11 cellular contexts compared by ENCODE assay signal in the genomic region with DNA sequence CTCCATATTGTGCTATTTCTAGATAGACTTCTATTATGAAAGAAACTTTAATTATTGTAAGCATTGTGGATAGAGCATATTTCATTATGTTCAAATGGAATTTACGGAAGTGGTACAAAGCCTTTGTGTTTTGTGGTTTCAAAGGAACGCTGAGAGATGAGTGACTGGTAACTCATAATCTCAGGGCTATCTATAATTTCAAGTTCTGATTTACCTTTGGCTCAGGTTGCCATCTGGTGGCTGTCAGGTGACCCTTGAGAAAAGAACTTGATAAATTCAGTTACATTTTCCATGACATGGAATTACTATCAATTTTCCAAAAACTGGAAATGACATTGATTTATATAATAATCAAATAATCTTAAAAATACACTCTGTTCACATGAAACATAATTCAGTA. TPM values are rescaled to one million over a fixed set of nuclear protein-coding genes. Genes with fewer than 3 reads are reported as not detected.
A peak's percentile ranks its signal among the peaks of the same experiment; 100 is the strongest.
DNase-seq lines count a peak whose midpoint lies in the region; ATAC-seq, FAIRE-seq and TF ChIP-seq lines count a peak whose summit lies in the region.
"Had no signal": no experiment of that assay in that cellular context is flagged by ENCODE, and none has a peak within 500 bp of the region (broad histone marks: within the 10 kb centered on the region; RNA-seq: fewer than 3 reads in every experiment).

No MANE protein-coding gene starts in this region.

- SMC1A ChIA-PET in GM12878 (lab: Charles Lee; ENCODE audit: uncharacterized antibody, unreplicated experiment), result no interaction called here

- H3K9me3 ChIP-seq in GM12878 (replicated peaks; ENCODE audit: control insufficient read depth, insufficient read depth, low read length), result no peaks in the 10 kb centered on the region

- no peak overlapping the region for H3K27ac ChIP-seq in GM12878 (ENCODE audit: control insufficient read depth, insufficient read depth)
- H3K27ac ChIP-seq: skin epidermis had no signal

- H3K9ac ChIP-seq in GM12878 (ENCODE audit: control insufficient read depth, insufficient read depth, low read length), result no peak overlapping the region

- 0 out of 2 replicates have a peak, but pooled peaks have one; percentile 6 for TF ChIP-seq CTCF in GM12874 (IDR thresholded peaks at IDR 0.05; ENCODE audit: insufficient read depth, low read depth, low read length)
- peak; percentile 12 to 30 (median 16); a peak in 2 of 6 replicates for TF ChIP-seq CTCF in GM12878 (IDR thresholded peaks at IDR 0.05 in 2 of 3, conservative IDR thresholded peaks at IDR 0.05 in 1 of 3; ENCODE audit: control insufficient read depth in 2 of 3, extremely low read depth in 1 of 3, insufficient read depth in 1 of 3, low read depth in 3 of 3, low read length in 3 of 3)

- in situ Hi-C loops in GM12878 (cut with MboI), result no loop called here

- H3K36me3 Mint-ChIP-seq in activated CD8-positive, alpha-beta T cell treated with anti-CD3 and anti-CD28 coated beads, Interleukin-2, amount 10 ng/mL, durations not matched to agents 7 days and 5 days (ENCODE audit: low read depth), result no peaks in the 10 kb centered on the region
- no peaks in the 10 kb centered on the region for H3K36me3 Mint-ChIP-seq in T-cell
- H3K36me3 Mint-ChIP-seq: CD8-positive, alpha-beta T cell; naive thymus-derived CD4-positive, alpha-beta T cell had no signal

- no peaks in the 10 kb centered on the region for H3K4me1 ChIP-seq in GM12878 (ENCODE audit: control insufficient read depth, insufficient read depth, low read length)

- no peaks in the 10 kb centered on the region for H3K36me3 ChIP-seq in GM12878 (ENCODE audit: control insufficient read depth in 2 of 2, insufficient read depth in 2 of 2, low read length in 1 of 2)

- no peak for TF ChIP-seq EP300 in GM12878 (IDR thresholded peaks at IDR 0.05; ENCODE audit: borderline replicate concordance in 1 of 2, control insufficient read depth in 1 of 2, low read depth in 2 of 2, low read length in 2 of 2)

- FAIRE-seq in GM12878 (lab: Jason Lieb, UNC), result no peak

- H3K27me3 ChIP-seq in GM12878 (replicated peaks in 1 of 2; ENCODE audit: control insufficient read depth in 2 of 2, insufficient read depth in 2 of 2, low read length in 1 of 2), result no peaks in the 10 kb centered on the region

- 10% methylated on average over 2 of the region's 2 CpGs for whole genome bisulfite sequencing in GM12878 (ENCODE audit: insufficient coverage, insufficient replicate concordance, low lambda C conversion rate, missing lambda C conversion rate)

- no peak overlapping the region for H3K27ac Mint-ChIP-seq in activated CD8-positive, alpha-beta T cell treated with anti-CD3 and anti-CD28 coated beads, Interleukin-2, amount 10 ng/mL, durations not matched to agents 7 days and 5 days
- no peak overlapping the region for H3K27ac Mint-ChIP-seq in T-cell
- H3K27ac Mint-ChIP-seq: CD8-positive, alpha-beta T cell; naive thymus-derived CD4-positive, alpha-beta T cell had no signal

- no peaks in the 10 kb centered on the region for H3K4me1 Mint-ChIP-seq in activated CD8-positive, alpha-beta T cell treated with anti-CD3 and anti-CD28 coated beads, Interleukin-2, amount 10 ng/mL, durations not matched to agents 7 days and 5 days (ENCODE audit: low read depth)
- no peaks in the 10 kb centered on the region for H3K4me1 Mint-ChIP-seq in T-cell
- H3K4me1 Mint-ChIP-seq: naive thymus-derived CD4-positive, alpha-beta T cell had no signal

- intact Hi-C loops in GM12878 (cut with micrococcal nuclease; ENCODE audit: unreplicated experiment), result loop anchor here (5.0 kb wide), 1 partner anchor 1131 kb away; no protein-coding TSS in a partner anchor

- no peaks in the 10 kb centered on the region for H3K9me3 Mint-ChIP-seq in activated CD8-positive, alpha-beta T cell treated with anti-CD3 and anti-CD28 coated beads, Interleukin-2, amount 10 ng/mL, durations not matched to agents 7 days and 5 days (ENCODE audit: insufficient read depth)
- H3K9me3 Mint-ChIP-seq in T-cell, result no peaks in the 10 kb centered on the region
- H3K9me3 Mint-ChIP-seq: CD8-positive, alpha-beta T cell; naive thymus-derived CD4-positive, alpha-beta T cell had no signal

- H2AFZ ChIP-seq in GM12878 (ENCODE audit: control insufficient read depth, low read depth, low read length), result no peak overlapping the region

- ATAC-seq in GM12878 (peak; percentile 38; the same call in 1 of the 3 replicates), T-cell (replicated peaks in 1 of 4) (no peak)
- ATAC-seq in activated CD8-positive, alpha-beta T cell treated with anti-CD3 and anti-CD28 coated beads, Interleukin-2, amount 10 ng/mL, durations not matched to agents 7 days and 5 days, result no peak
- ATAC-seq: CD8-positive, alpha-beta T cell; naive thymus-derived CD4-positive, alpha-beta T cell had no signal

- POLR2A ChIA-PET in GM12878 (lab: Charles Lee), result no interaction called here
- POLR2A ChIA-PET in activated CD8-positive, alpha-beta T cell treated with anti-CD3 and anti-CD28 coated beads, Interleukin-2, amount 10 ng/mL, durations not matched to agents 7 days and 5 days (lab: Charles Lee), result no interaction called here
- POLR2A ChIA-PET in T-cell (lab: Charles Lee), result no interaction called here

- RAD21 ChIA-PET in GM12878 (lab: Charles Lee; ENCODE audit: unreplicated experiment), result no interaction called here

- TF ChIP-seq RAD21 in GM12878 (IDR thresholded peaks at IDR 0.05; ENCODE audit: insufficient read depth, low read depth, low read length), result peak; percentile 54

- no peak overlapping the region for H3K4me2 ChIP-seq in GM12878 (ENCODE audit: control insufficient read depth, insufficient read depth)

- no peak overlapping the region for H3K4me3 ChIP-seq in GM12878
- H3K4me3 ChIP-seq: skin epidermis had no signal

- CTCF ChIA-PET in GM12878 (lab: Yijun Ruan, JAX), result no interaction called here
- CTCF ChIA-PET in activated CD8-positive, alpha-beta T cell treated with anti-CD3 and anti-CD28 coated beads, Interleukin-2, amount 10 ng/mL, durations not matched to agents 7 days and 5 days (lab: Charles Lee), result no interaction called here
- CTCF ChIA-PET in T-cell (lab: Charles Lee), result no interaction called here

- no peak overlapping the region for H3K4me3 Mint-ChIP-seq in activated CD8-positive, alpha-beta T cell treated with anti-CD3 and anti-CD28 coated beads, Interleukin-2, amount 10 ng/mL, durations not matched to agents 7 days and 5 days
- no peak overlapping the region for H3K4me3 Mint-ChIP-seq in T-cell
- H3K4me3 Mint-ChIP-seq: CD8-positive, alpha-beta T cell; naive thymus-derived CD4-positive, alpha-beta T cell had no signal

- no peaks in the 10 kb centered on the region for H3K79me2 ChIP-seq in GM12878 (ENCODE audit: control insufficient read depth, insufficient read depth, low read length)

- no TSS peak for BruUV-seq in GM12878 (replicated peaks; lab: Mats Ljungman, UMichigan)

- peak; percentile 15 for DNase-seq in COLO668 (lab: John Stamatoyannopoulos, UW; ENCODE audit: unreplicated experiment)
- DNase-seq in NCI-H146 (lab: John Stamatoyannopoulos, UW), result peak; percentile 66
- DNase-seq in GM12878 (ENCODE audit: low read depth, low spot score), result no peak
- DNase-seq in activated T-cell treated with anti-CD3 and anti-CD28 coated beads, Interleukin-2, amount 50 U/mL, for 48 hours, result no peak
- no peak for DNase-seq in epidermal melanocyte (ENCODE audit: insufficient read length, low spot score)
- DNase-seq in activated CD8-positive, alpha-beta T cell treated with anti-CD3 and anti-CD28 coated beads, Interleukin-2, amount 10 ng/mL, durations not matched to agents 7 days and 5 days, result no peak
- no peak for DNase-seq in T-cell
- DNase-seq: CD8-positive, alpha-beta T cell; naive thymus-derived CD4-positive, alpha-beta T cell had no signal

- no peaks in the 10 kb centered on the region for H4K20me1 ChIP-seq in GM12878 (ENCODE audit: control insufficient read depth, insufficient read depth)

- H3K27me3 Mint-ChIP-seq in activated CD8-positive, alpha-beta T cell treated with anti-CD3 and anti-CD28 coated beads, Interleukin-2, amount 10 ng/mL, durations not matched to agents 7 days and 5 days (ENCODE audit: low read depth), result no peaks in the 10 kb centered on the region
- peaks cover 12 to 31% of the 10 kb centered on the region in 2 donors for H3K27me3 Mint-ChIP-seq in T-cell

- no peak for TF ChIP-seq POLR2A in GM12878 (IDR thresholded peaks at IDR 0.05; ENCODE audit: low read depth, low read length)

TF ChIP-seq in GM12878, 131 proteins besides CTCF, POLR2A, EP300 and RAD21 (continues in another document):
- TF ChIP-seq SPI1 (IDR thresholded peaks at IDR 0.05; ENCODE audit: borderline replicate concordance, insufficient read depth, low read depth, low read length), result 0 out of 2 replicates have a peak, but pooled peaks have one; percentile 41
- TF ChIP-seq, protein P1, sequence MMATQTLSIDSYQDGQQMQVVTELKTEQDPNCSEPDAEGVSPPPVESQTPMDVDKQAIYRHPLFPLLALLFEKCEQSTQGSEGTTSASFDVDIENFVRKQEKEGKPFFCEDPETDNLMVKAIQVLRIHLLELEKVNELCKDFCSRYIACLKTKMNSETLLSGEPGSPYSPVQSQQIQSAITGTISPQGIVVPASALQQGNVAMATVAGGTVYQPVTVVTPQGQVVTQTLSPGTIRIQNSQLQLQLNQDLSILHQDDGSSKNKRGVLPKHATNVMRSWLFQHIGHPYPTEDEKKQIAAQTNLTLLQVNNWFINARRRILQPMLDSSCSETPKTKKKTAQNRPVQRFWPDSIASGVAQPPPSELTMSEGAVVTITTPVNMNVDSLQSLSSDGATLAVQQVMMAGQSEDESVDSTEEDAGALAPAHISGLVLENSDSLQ (IDR thresholded peaks at IDR 0.05), result peak; percentile 54; the same call in 1 of the 2 replicates
- TF ChIP-seq TCF12 (IDR thresholded peaks at IDR 0.05; ENCODE audit: low read depth, low read length), result no peak

RNA-seq across cellular contexts. Expression of a gene that starts 12.2 kb away (rescaled TPM):
- total RNA-seq in GM12878 (2013; cell fraction: nucleolus; rRNA removed), result 60.8 and 65.3 TPM in 2 replicates
- total RNA-seq in GM12878 (2014; rRNA removed) (1.2 and 3.0 TPM in 2 replicates), GM12878 (2014; rRNA removed; fragmentation: Illumina TruSeq; extraction: Trizol) (1.0 and 2.3 TPM in 2 replicates), GM12878 (2021) (1.4 and 2.3 TPM in 2 replicates), T-cell (under 1 TPM in 1 of 5 donors, not detected in 4; 0.13 TPM)
- 1.6 TPM for polyA plus RNA-seq in GM12878 (2011; ENCODE audit: low read depth)
- polyA plus RNA-seq in GM12878 (2011; rRNA removed) (2.1 and 3.9 TPM in 2 replicates), GM12878 (2014; fragmentation: Illumina TruSeq; extraction: Trizol) (1.2 and 1.5 TPM in 2 replicates), GM12878 (2014; fragmentation: Nextera tagmentation; extraction: Ambion mirVana) (under 1 TPM; 0.18 to 0.26 TPM), GM12878 (2014; rRNA removed) (1.1 and 1.2 TPM in 2 replicates), GM12878 (2016; fragmentation: Nextera tagmentation; extraction: Ambion mirVana) (under 1 TPM in 1 of 2 experiments, not detected in 1; 0.31 TPM)
- 1.0 and 1.2 TPM in 2 replicates for polyA plus RNA-seq in GM12878 (2011; cell fraction: cytosol; rRNA removed)
- 3.1 and 3.2 TPM in 2 replicates for polyA plus RNA-seq in GM12878 (2011; cell fraction: nucleus; rRNA removed)
- 1.3 TPM in 2 replicates for polyA plus RNA-seq in GM12878 (2012)
- polyA minus RNA-seq in GM12878 (2011; rRNA and poly(A)+ RNA removed), result 4.9 and 6.0 TPM in 2 replicates
- not detected in 2 replicates for polyA minus RNA-seq in GM12878 (2011; cell fraction: cytosol; rRNA and poly(A)+ RNA removed)
- 11.4 and 17.2 TPM in 2 replicates for polyA minus RNA-seq in GM12878 (2011; cell fraction: nucleus; rRNA and poly(A)+ RNA removed)
- total RNA-seq in activated CD8-positive, alpha-beta T cell treated with anti-CD3 and anti-CD28 coated beads, Interleukin-2, amount 10 ng/mL, durations not matched to agents 7 days and 5 days, result not detected
- total RNA-seq: CD8-positive, alpha-beta T cell; naive thymus-derived CD4-positive, alpha-beta T cell had no signal
- polyA plus RNA-seq: naive thymus-derived CD4-positive, alpha-beta T cell had no signal

Comparison
In these comparisons a context has a peak if more than half of its experiments do, and no peak if none do; other contexts are left out.
1. DNase-seq: peak in COLO668 (single experiment) and NCI-H146 (single experiment); none in GM12878 (single experiment), activated T-cell treated with anti-CD3 and anti-CD28 coated beads, Interleukin-2, amount 50 U/mL, for 48 hours (0 of 2), epidermal melanocyte (single experiment), activated CD8-positive, alpha-beta T cell treated with anti-CD3 and anti-CD28 coated beads, Interleukin-2, amount 10 ng/mL, durations not matched to agents 7 days and 5 days (single experiment) and T-cell (0 of 34).